ENCODE assay signal across 1 cellular context in genomic region chr9:114156658-114157421, GRCh38.
TF ChIP-seq lines count a peak whose summit lies in the region.

No MANE protein-coding gene starts in this region.

TF ChIP-seq in HepG2, 621 proteins besides CTCF, POLR2A, EP300 and RAD21 (continued from another document):
- no peak; the same call in 1 of the 2 replicates for TF ChIP-seq ZBTB4 (CRISPR knock-in tag; IDR thresholded peaks at IDR 0.05; ENCODE audit: borderline replicate concordance)
- TF ChIP-seq ZNF792 (CRISPR knock-in tag; IDR thresholded peaks at IDR 0.05): no peak
- no peak for TF ChIP-seq CENPX (CRISPR knock-in tag; IDR thresholded peaks at IDR 0.05)
- TF ChIP-seq RBFOX2 (IDR thresholded peaks at IDR 0.05; ENCODE audit: low read depth, low read length): peak; percentile 50
- 0 out of 2 replicates have a peak, but pooled peaks have one; percentile 25 for TF ChIP-seq ZNF232 (CRISPR knock-in tag; IDR thresholded peaks at IDR 0.05; ENCODE audit: borderline replicate concordance)
- no peak for TF ChIP-seq NFIC (IDR thresholded peaks at IDR 0.05; ENCODE audit: low read length)
- TF ChIP-seq FOXJ3 (CRISPR knock-in tag; IDR thresholded peaks at IDR 0.05; ENCODE audit: borderline replicate concordance): no peak
- TF ChIP-seq SETDB1 (CRISPR knock-in tag; IDR thresholded peaks at IDR 0.05; ENCODE audit: borderline replicate concordance): no peak
- no peak for TF ChIP-seq FOXP1 (IDR thresholded peaks at IDR 0.05)
- no peak for TF ChIP-seq FOXP1 (CRISPR knock-in tag; IDR thresholded peaks at IDR 0.05)
- TF ChIP-seq MZF1 (CRISPR knock-in tag; IDR thresholded peaks at IDR 0.05; ENCODE audit: borderline replicate concordance): no peak
